In genomic region chr5:76485511-76485910, GRCh38 we compare ENCODE assay signal across 14 cellular contexts.
A peak's percentile ranks its signal among the peaks of the same experiment; 100 is the strongest.
DNase-seq lines count a peak whose midpoint lies in the region; ATAC-seq and TF ChIP-seq lines count a peak whose summit lies in the region.
"Had no signal": no experiment of that assay in that cellular context is flagged by ENCODE, and none has a peak within 500 bp of the region (broad histone marks: within the 10 kb centered on the region; RNA-seq: fewer than 3 reads in every experiment).

No MANE protein-coding gene starts in this region.

- H3K27me3 ChIP-seq in GM23338 (ENCODE audit: insufficient read depth), result no peaks in the 10 kb centered on the region

- CTCF ChIA-PET in WTC11 (lab: Charles Lee), result interaction anchor here (0.8 to 1.6 kb wide), 3 partner anchors 11 to 289 kb away, joined by 3 to 4 read pairs (median 3); no protein-coding TSS in a partner anchor

- no peak overlapping the region for H2AFZ ChIP-seq in GM23338

- H3K27me3 Mint-ChIP-seq in GM23338 (ENCODE audit: insufficient read depth, low read depth, poor library complexity) (peaks cover 2% of the 10 kb centered on the region), WTC11 (ENCODE audit: low read depth) (no peaks in the 10 kb centered on the region)
- no peaks in the 10 kb centered on the region for H3K27me3 Mint-ChIP-seq in natural killer cell treated with Interleukin-12 subunit alpha and Interleukin-12 subunit beta and Interleukin-15 and Interleukin-18, amount 100 ng/mL, for 72 hours

- H3K4me1 Mint-ChIP-seq in GM23338, result peaks cover 75% of the 10 kb centered on the region
- peaks cover 81% of the 10 kb centered on the region for H3K4me1 Mint-ChIP-seq in WTC11
- H3K4me1 Mint-ChIP-seq in natural killer cell treated with Interleukin-12 subunit alpha and Interleukin-12 subunit beta and Interleukin-15 and Interleukin-18, amount 100 ng/mL, for 72 hours (ENCODE audit: low read depth in 2 of 2), result peaks cover 42 to 44% of the 10 kb centered on the region in 2 donors

- no peak overlapping the region; the same call in 2 of the 3 replicates for H3K4me3 Mint-ChIP-seq in GM23338
- 0 out of 2 replicates have a peak overlapping the region, but pooled peaks have one; percentile 1 for H3K4me3 Mint-ChIP-seq in WTC11
- no peak overlapping the region for H3K4me3 Mint-ChIP-seq in natural killer cell treated with Interleukin-12 subunit alpha and Interleukin-12 subunit beta and Interleukin-15 and Interleukin-18, amount 100 ng/mL, for 72 hours
- H3K4me3 Mint-ChIP-seq: CD14-positive monocyte had no signal

- no peaks in the 10 kb centered on the region for H4K20me1 ChIP-seq in GM23338 (replicated peaks; ENCODE audit: insufficient read depth)

- POLR2A ChIA-PET in WTC11 (lab: Charles Lee), result no interaction called here

- H3K4me1 ChIP-seq in GM23338 (ENCODE audit: insufficient read depth), result peaks cover 78% of the 10 kb centered on the region

- H3K36me3 Mint-ChIP-seq in GM23338 (ENCODE audit: low read depth) (no peaks in the 10 kb centered on the region), WTC11 (no peaks in the 10 kb centered on the region)
- no peaks in the 10 kb centered on the region for H3K36me3 Mint-ChIP-seq in natural killer cell treated with Interleukin-12 subunit alpha and Interleukin-12 subunit beta and Interleukin-15 and Interleukin-18, amount 100 ng/mL, for 72 hours

- H3K4me2 ChIP-seq in GM23338, result peak overlapping the region; percentile 50

- peaks cover 4% of the 10 kb centered on the region for H3F3A ChIP-seq in GM23338 (replicated peaks; ENCODE audit: low read depth)

- H3K36me3 ChIP-seq in GM23338 (ENCODE audit: insufficient read depth), result no peaks in the 10 kb centered on the region
- H3K36me3 ChIP-seq: HAP-1 had no signal

- H3K27ac Mint-ChIP-seq in GM23338 (peak overlapping the region; percentile 82), WTC11 (peak overlapping the region; percentile 86)
- H3K27ac Mint-ChIP-seq in natural killer cell treated with Interleukin-12 subunit alpha and Interleukin-12 subunit beta and Interleukin-15 and Interleukin-18, amount 100 ng/mL, for 72 hours, result peak overlapping the region; percentile 35 to 65

- H3K27ac ChIP-seq in GM23338 (ENCODE audit: low read depth), result 0 out of 2 replicates have a peak overlapping the region, but pooled peaks have one; percentile 48
- H3K27ac ChIP-seq: HL-60 had no signal

- no peaks in the 10 kb centered on the region for H3K9me2 ChIP-seq in GM23338 (ENCODE audit: insufficient read depth)

- H3K9me3 Mint-ChIP-seq in GM23338 (no peaks in the 10 kb centered on the region), WTC11 (no peaks in the 10 kb centered on the region)
- H3K9me3 Mint-ChIP-seq in natural killer cell treated with Interleukin-12 subunit alpha and Interleukin-12 subunit beta and Interleukin-15 and Interleukin-18, amount 100 ng/mL, for 72 hours, result no peaks in the 10 kb centered on the region
- H3K9me3 Mint-ChIP-seq: CD14-positive monocyte had no signal

- ATAC-seq in GM23338 (no peak), WTC11 (no peak), GM21381 (IDR thresholded peaks at IDR 0.05; ENCODE audit: unreplicated experiment) (no peak)
- no peak for ATAC-seq in natural killer cell treated with Interleukin-12 subunit alpha and Interleukin-12 subunit beta and Interleukin-15 and Interleukin-18, amount 100 ng/mL, for 72 hours
- ATAC-seq: K562 had no signal

- DNase-seq in GM23338 (ENCODE audit: low spot score) (no peak), WTC11 (ENCODE audit: low spot score) (no peak), islet precursor cell (peak; percentile 55), NCI-H345 (lab: John Stamatoyannopoulos, UW) (no peak), A172 (ENCODE audit: low spot score) (no peak)
- no peak for DNase-seq in natural killer cell treated with Interleukin-12 subunit alpha and Interleukin-12 subunit beta and Interleukin-15 and Interleukin-18, amount 100 ng/mL, for 72 hours (ENCODE audit: low spot score)
- DNase-seq in activated CD4-positive, CD25-positive, alpha-beta regulatory T cell (lab: John Stamatoyannopoulos, UW), result no peak
- DNase-seq: DMS53, GF-D8 had no signal

- H3K4me3 ChIP-seq in GM23338, result no peak overlapping the region
- H3K4me3 ChIP-seq: HAP-1, K562 had no signal

- H3K79me2 ChIP-seq in GM23338 (replicated peaks; ENCODE audit: insufficient read depth), result peaks cover 11% of the 10 kb centered on the region

- TF ChIP-seq CTCF in GM23338 (conservative IDR thresholded peaks at IDR 0.05; ENCODE audit: low read depth in 2 of 2) (no peak), WTC11 (IDR thresholded peaks at IDR 0.05) (no peak)

TF ChIP-seq in GM23338, 12 proteins besides CTCF, POLR2A, EP300 and RAD21:
- TF ChIP-seq CREB1 (CRISPR knock-in tag; IDR thresholded peaks at IDR 0.05; ENCODE audit: low read depth), result no peak
- no peak for TF ChIP-seq NANOG (IDR thresholded peaks at IDR 0.05; ENCODE audit: borderline replicate concordance)
TF ChIP-seq in GM23338: peak in this region for 0.

TF ChIP-seq in WTC11, 78 proteins besides CTCF, POLR2A, EP300 and RAD21:
- TF ChIP-seq RELA (CRISPR knock-in tag; IDR thresholded peaks at IDR 0.05; ENCODE audit: borderline replicate concordance) (no peak), ZNF317 (CRISPR knock-in tag; IDR thresholded peaks at IDR 0.05; ENCODE audit: borderline replicate concordance, low read depth) (no peak), MLX (CRISPR knock-in tag; IDR thresholded peaks at IDR 0.05) (no peak), CDX4 (CRISPR knock-in tag; IDR thresholded peaks at IDR 0.05; ENCODE audit: borderline replicate concordance) (no peak)
